ENCODE assay signal across 9 cellular contexts in the genomic region with DNA sequence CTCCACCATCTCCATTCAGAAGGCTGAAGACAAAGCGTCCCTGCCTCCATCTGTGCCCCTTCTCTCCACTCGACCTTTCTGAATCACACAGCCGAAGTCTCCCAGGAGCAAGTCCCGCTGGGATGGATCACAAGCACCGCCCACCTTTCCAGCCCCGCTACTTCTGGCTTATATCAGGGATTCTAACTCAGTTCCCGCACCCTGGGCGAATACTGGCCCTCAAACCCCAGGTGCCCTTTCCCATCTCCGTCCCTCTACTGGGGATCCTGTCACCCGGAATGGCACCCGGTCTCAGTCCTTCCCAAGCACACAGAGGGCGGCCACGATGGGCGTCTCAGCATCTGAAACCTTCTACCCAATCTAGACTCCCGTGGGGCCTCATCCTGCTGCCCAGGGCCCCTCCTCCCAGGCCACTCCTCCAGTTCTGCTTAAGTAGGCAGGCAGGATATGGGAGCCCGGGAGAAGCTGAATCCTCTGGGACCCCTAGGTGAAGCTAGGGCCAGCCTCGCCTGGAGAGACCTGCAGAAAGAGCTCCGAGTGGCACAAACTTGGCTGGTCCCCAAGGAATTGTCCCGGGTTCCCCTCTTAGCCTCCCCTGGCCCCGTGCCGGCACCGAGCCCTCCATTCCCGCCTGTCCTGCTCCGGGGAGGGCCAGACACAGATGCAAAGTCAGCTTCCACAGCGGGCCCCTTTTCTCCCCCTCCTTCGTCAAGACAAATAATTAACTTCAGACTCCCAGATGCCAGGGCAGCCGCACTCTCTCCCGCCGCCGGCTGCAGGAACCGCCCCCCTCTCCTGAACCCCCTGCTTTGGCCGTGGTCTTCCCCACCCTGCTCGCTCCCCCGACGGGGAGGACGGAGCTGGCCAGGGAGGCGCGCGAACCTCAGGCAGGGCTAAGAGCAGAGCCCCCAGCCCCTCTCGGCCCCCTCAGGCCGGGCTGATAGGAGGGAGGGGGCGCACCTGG. TPM values are rescaled to one million over a fixed set of nuclear protein-coding genes. Genes with fewer than 3 reads are reported as not detected.
A peak's percentile ranks its signal among the peaks of the same experiment; 100 is the strongest.
DNase-seq lines count a peak whose midpoint lies in the region; ATAC-seq and TF ChIP-seq lines count a peak whose summit lies in the region.
"Had no signal": no experiment of that assay in that cellular context is flagged by ENCODE, and none has a peak within 500 bp of the region (broad histone marks: within the 10 kb centered on the region; RNA-seq: fewer than 3 reads in every experiment).

No MANE protein-coding gene starts in this region.

- TF ChIP-seq CTCF in AG04450 (IDR thresholded peaks at IDR 0.05; ENCODE audit: low read depth, low read length) (no peak), gastrocnemius medialis (IDR thresholded peaks at IDR 0.05 in 4 of 5, conservative IDR thresholded peaks at IDR 0.05 in 1 of 5) (no peak)

- POLR2A ChIA-PET in AG04450 (lab: Yijun Ruan, JAX) = no interaction called here

- in situ Hi-C loops in gastrocnemius medialis (cut with MboI; ENCODE audit: low sequenced_read_pairs in 4 of 4) = loop anchor here in 2 of 4 donors (10.0 kb wide), 1 partner anchor 185 kb away; no protein-coding TSS in a partner anchor

- H3K27ac ChIP-seq in AG04450 (ENCODE audit: low read depth, low read length) (no peak overlapping the region), mesodermal cell (ENCODE audit: low read depth, low read length, severe bottlenecking) (peak overlapping the region; percentile 85), gastrocnemius medialis (no peak overlapping the region)

- no peaks in the 10 kb centered on the region; the same call in 1 of the 2 replicates for H3K9me3 ChIP-seq in AG04450 (ENCODE audit: control insufficient read depth, insufficient read depth, low read length)
- no peaks in the 10 kb centered on the region for H3K9me3 ChIP-seq in mesodermal cell (ENCODE audit: control insufficient read depth, low read length)
- no peaks in the 10 kb centered on the region for H3K9me3 ChIP-seq in gastrocnemius medialis

- H3K27me3 ChIP-seq in AG04450 (ENCODE audit: control insufficient read depth, insufficient read depth, low read length) = peaks cover 51% of the 10 kb centered on the region
- H3K27me3 ChIP-seq in gastrocnemius medialis = peaks cover 12 to 38% (median 34%) of the 10 kb centered on the region in 3 donors

- H3K4me3 ChIP-seq in AG04450 (ENCODE audit: low read depth, low read length) (peak overlapping the region; percentile 59), mesodermal cell (ENCODE audit: extremely low read depth, insufficient read depth, low read length, poor library complexity, severe bottlenecking) (peak overlapping the region; percentile 56), gastrocnemius medialis (peak overlapping the region in 2 of 4 donors; percentile 5 to 26)

- intact Hi-C loops in gastrocnemius medialis (cut with DNase I; ENCODE audit: low total_unique reads) = no loop called here

- CTCF ChIA-PET in AG04450 (lab: Charles Lee) = interaction anchor here (0.7 to 2.3 kb wide), 3 partner anchors 26 to 182 kb away, joined by 3 to 13 read pairs (median 3); no protein-coding TSS in a partner anchor

- H3K36me3 ChIP-seq in mesodermal cell (ENCODE audit: control insufficient read depth, insufficient read depth, low read length) (peaks cover 24% of the 10 kb centered on the region), gastrocnemius medialis (no peaks in the 10 kb centered on the region)

- peaks cover 23% of the 10 kb centered on the region for H3K4me1 ChIP-seq in mesodermal cell (ENCODE audit: control insufficient read depth, insufficient read depth, low read length, poor library complexity, severe bottlenecking)
- H3K4me1 ChIP-seq in gastrocnemius medialis = no peaks in the 10 kb centered on the region

- peak; percentile 10 for DNase-seq in AG04450 (ENCODE audit: low read depth, low spot score)
- DNase-seq in NCI-H146 (lab: John Stamatoyannopoulos, UW) = peak; percentile 61
- peak; percentile 71 for DNase-seq in epidermal melanocyte (ENCODE audit: insufficient read length, low spot score)
- DNase-seq in NCI-H1694 treated with DMSO at 0.1 percent for 48 hours (lab: John Stamatoyannopoulos, UW) = no peak
- DNase-seq in gastrocnemius medialis = no peak

- no peak for ATAC-seq in GM19328 (IDR thresholded peaks at IDR 0.05; ENCODE audit: unreplicated experiment)
- no peak for ATAC-seq in HG02623 (IDR thresholded peaks at IDR 0.05; ENCODE audit: unreplicated experiment)
- no peak for ATAC-seq in gastrocnemius medialis

- TF ChIP-seq POLR2A in gastrocnemius medialis (IDR thresholded peaks at IDR 0.05) = no peak

- 1 to 2% methylated on average over 21 to 33 of the region's 42 CpGs for WGBS in mesodermal cell (ENCODE audit: insufficient coverage in 2 of 2), 2 experiments

RNA-seq across cellular contexts. Expression of gene KCP, which starts 0.6 kb away (rescaled TPM):
- polyA plus RNA-seq in AG04450 (2011; rRNA removed) = 0.04 and 0.05 TPM in 2 replicates
- polyA minus RNA-seq in AG04450 (2011; rRNA and poly(A)+ RNA removed) = not detected in 2 replicates
- polyA plus RNA-seq in mesodermal cell (2013, experiment 1 of 2) = 14.8 TPM
- 11.8 TPM for polyA plus RNA-seq in mesodermal cell (2013, experiment 2 of 2)
- total RNA-seq in gastrocnemius medialis = under 1 TPM in 1 of 4 donors, not detected in 3; 0.10 TPM
- total RNA-seq: lung microvascular endothelial cell had no signal

RNA-seq across cellular contexts. Expression of gene IRF5, which starts 27.8 kb away (rescaled TPM):
- 0.04 and 0.06 TPM in 2 replicates for polyA plus RNA-seq in AG04450 (2011; rRNA removed)
- polyA minus RNA-seq in AG04450 (2011; rRNA and poly(A)+ RNA removed) = not detected in 2 replicates
- not detected for polyA plus RNA-seq in mesodermal cell (2013, experiment 1 of 2)
- not detected for polyA plus RNA-seq in mesodermal cell (2013, experiment 2 of 2)
- total RNA-seq in gastrocnemius medialis = 1 to 10 TPM in 3 of 4 donors, under 1 TPM in 1; 0.27 to 3.8 (median 2.8) TPM
- total RNA-seq: lung microvascular endothelial cell had no signal

RNA-seq across cellular contexts. Expression of gene ATP6V1F, which starts 47.2 kb away (rescaled TPM):
- polyA plus RNA-seq in AG04450 (2011; rRNA removed) = 150 and 193 TPM in 2 replicates
- 48.3 and 52.6 TPM in 2 replicates for polyA minus RNA-seq in AG04450 (2011; rRNA and poly(A)+ RNA removed)
- 134 TPM for polyA plus RNA-seq in mesodermal cell (2013, experiment 1 of 2)
- 119 TPM for polyA plus RNA-seq in mesodermal cell (2013, experiment 2 of 2)
- total RNA-seq in gastrocnemius medialis = 10 to 100 TPM; 79.3 to 99.2 (median 82.3) TPM

Comparison
In these comparisons a context has a peak if more than half of its experiments do, and no peak if none do; other contexts are left out.
1. DNase-seq: peak in AG04450 (single experiment), NCI-H146 (single experiment) and epidermal melanocyte (single experiment); none in NCI-H1694 treated with DMSO at 0.1 percent for 48 hours (single experiment) and gastrocnemius medialis (0 of 2).